Comparison of ENCODE assay signal across 8 cellular contexts in the genomic region with DNA sequence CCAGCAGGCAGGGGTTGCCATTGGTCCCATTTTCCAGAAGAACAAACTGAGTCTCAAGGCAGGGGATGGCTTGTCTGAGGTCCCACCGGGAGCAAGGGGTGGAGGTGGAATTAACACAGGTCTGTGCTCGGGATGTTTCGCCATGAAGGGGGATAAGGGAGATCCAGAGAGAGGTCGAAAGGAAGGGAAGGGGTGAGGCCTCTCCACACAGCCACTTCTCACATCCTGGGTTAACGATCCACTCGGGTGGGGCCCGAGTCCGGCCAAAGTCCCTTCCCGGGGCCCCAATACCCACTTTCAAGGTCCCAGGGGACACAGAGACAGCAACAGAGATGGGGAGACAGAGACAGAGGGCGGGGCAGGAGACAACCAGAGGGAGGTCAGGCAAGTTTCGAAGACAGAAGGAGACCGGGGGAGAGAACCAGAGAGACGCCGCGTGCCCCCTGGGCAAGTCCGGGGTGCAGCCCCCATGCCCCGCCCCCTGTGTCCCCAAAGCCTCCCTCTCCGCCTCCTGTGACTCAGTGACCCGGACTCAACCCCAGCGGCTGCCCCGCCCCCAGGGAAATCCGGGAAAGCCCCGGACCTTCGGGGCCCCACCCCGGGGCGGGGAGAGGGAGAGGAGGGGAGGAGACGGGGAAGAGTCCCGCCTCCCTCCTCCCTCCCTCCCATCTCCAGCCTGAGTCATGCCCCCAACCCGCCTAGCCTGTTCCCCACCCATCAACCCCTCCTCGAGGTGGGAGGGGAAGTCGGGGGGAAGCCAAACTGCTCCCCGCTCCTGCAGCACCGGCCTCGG. TPM values are rescaled to one million over a fixed set of nuclear protein-coding genes. Genes with fewer than 3 reads are reported as not detected.
DNase-seq lines count a peak whose midpoint lies in the region; ATAC-seq, FAIRE-seq and TF ChIP-seq lines count a peak whose summit lies in the region.

No MANE protein-coding gene starts in this region.

- peaks cover 37% of the 10 kb centered on the region for H3K36me3 Mint-ChIP-seq in activated naive CD4-positive, alpha-beta T cell treated with anti-CD3 and anti-CD28 coated beads for 36 hours (ENCODE audit: low read depth)

- in situ Hi-C loops in GM13976 (cut with MboI; ENCODE audit: low sequenced_read_pairs, unreplicated experiment): no loop called here

- peaks cover 19% of the 10 kb centered on the region for H3K4me1 ChIP-seq in SJCRH30
- H3K4me1 ChIP-seq in suprapubic skin: peaks cover 85% of the 10 kb centered on the region

- H3K9me3 Mint-ChIP-seq in activated naive CD4-positive, alpha-beta T cell treated with anti-CD3 and anti-CD28 coated beads for 36 hours: no peaks in the 10 kb centered on the region

- peaks cover 56% of the 10 kb centered on the region for H3K4me1 Mint-ChIP-seq in activated naive CD4-positive, alpha-beta T cell treated with anti-CD3 and anti-CD28 coated beads for 36 hours (ENCODE audit: low read depth)

- peak; percentile 32 for ATAC-seq in HG03571 (IDR thresholded peaks at IDR 0.05; ENCODE audit: unreplicated experiment)

- H3K27ac Mint-ChIP-seq in activated naive CD4-positive, alpha-beta T cell treated with anti-CD3 and anti-CD28 coated beads for 36 hours: peak overlapping the region; percentile 95

- H3K27me3 Mint-ChIP-seq in activated naive CD4-positive, alpha-beta T cell treated with anti-CD3 and anti-CD28 coated beads for 36 hours (ENCODE audit: low read depth): no peaks in the 10 kb centered on the region

- H3K36me3 ChIP-seq in SJCRH30 (no peaks in the 10 kb centered on the region), suprapubic skin (peaks cover 6% of the 10 kb centered on the region)

- H3K4me3 ChIP-seq in SJCRH30 (peak overlapping the region; percentile 75), suprapubic skin (peak overlapping the region; percentile 70)

- intact Hi-C loops in activated naive CD4-positive, alpha-beta T cell treated with anti-CD3 and anti-CD28 coated beads for 36 hours (cut with micrococcal nuclease): loop anchor here (1.0 to 5.0 kb wide), 2 partner anchors 23 to 430 kb away; partner anchors contain the start of genes BLOC1S3 and TRAPPC6A

- H3K9me3 ChIP-seq in SJCRH30 (replicated peaks) (no peaks in the 10 kb centered on the region), suprapubic skin (no peaks in the 10 kb centered on the region)

- no peak for TF ChIP-seq EP300 in suprapubic skin (IDR thresholded peaks at IDR 0.05)

- peak overlapping the region; percentile 95 for H3K27ac ChIP-seq in 22Rv1
- peak overlapping the region; percentile 63 for H3K27ac ChIP-seq in SJCRH30
- peak overlapping the region; percentile 96 for H3K27ac ChIP-seq in suprapubic skin

- FAIRE-seq in frontal cortex (lab: Jason Lieb, UNC): no peak

- H3K4me3 Mint-ChIP-seq in activated naive CD4-positive, alpha-beta T cell treated with anti-CD3 and anti-CD28 coated beads for 36 hours: peak overlapping the region; percentile 87

- H3K27me3 ChIP-seq in SJCRH30 (no peaks in the 10 kb centered on the region), suprapubic skin (no peaks in the 10 kb centered on the region)

- CTCF ChIA-PET in activated naive CD4-positive, alpha-beta T cell treated with anti-CD3 and anti-CD28 coated beads for 36 hours (lab: Charles Lee): no interaction called here

- TF ChIP-seq CTCF in 22Rv1 (IDR thresholded peaks at IDR 0.05) (no peak), GM13976 (IDR thresholded peaks at IDR 0.05; ENCODE audit: borderline replicate concordance, control extremely low read depth, extremely low read depth, insufficient read depth, missing control alignments) (no peak), suprapubic skin (IDR thresholded peaks at IDR 0.05) (no peak)

- TF ChIP-seq POLR2A in suprapubic skin (IDR thresholded peaks at IDR 0.05): no peak

- WGBS in suprapubic skin: 10% methylated on average over 17 of the region's 34 CpGs

- DNase-seq in GM13976 (ENCODE audit: low spot score) (peak; percentile 91), SJCRH30 (peak; percentile 94 to 95), frontal cortex (ENCODE audit: low spot score in 2 of 2) (peak; percentile 64 to 91), nucleus accumbens (lab: John Stamatoyannopoulos, UW) (peak in 49 of 56 donors; percentile 5 to 84 (median 37)), suprapubic skin (ENCODE audit: low spot score in 2 of 2) (peak; percentile 97)
- DNase-seq in activated naive CD4-positive, alpha-beta T cell treated with anti-CD3 and anti-CD28 coated beads for 36 hours: peak; percentile 97

RNA-seq across cellular contexts. Expression of gene BCL3, which starts 1.4 kb away (rescaled TPM):
- total RNA-seq in SJCRH30 (2014; rRNA removed; shearing (Covaris generic)): 7.3 and 10.0 TPM in 2 replicates
- 100 to 1,000 TPM in 1 of 2 experiments, 10 to 100 TPM in 1; 92.5 to 104 TPM for total RNA-seq in activated naive CD4-positive, alpha-beta T cell treated with anti-CD3 and anti-CD28 coated beads for 36 hours
- total RNA-seq in frontal cortex (0.41 TPM), suprapubic skin (10 to 100 TPM; 13.9 to 29.1 (median 17.9) TPM)

RNA-seq across cellular contexts. Expression of gene CBLC, which starts 30.5 kb away (rescaled TPM):
- not detected in 2 replicates for total RNA-seq in SJCRH30 (2014; rRNA removed; shearing (Covaris generic))
- not detected for total RNA-seq in activated naive CD4-positive, alpha-beta T cell treated with anti-CD3 and anti-CD28 coated beads for 36 hours
- total RNA-seq in frontal cortex (not detected), suprapubic skin (10 to 100 TPM; 60.4 to 94.4 (median 65.7) TPM)

RNA-seq across cellular contexts. Expression of gene CEACAM16, which starts 48.2 kb away (rescaled TPM):
- total RNA-seq in SJCRH30 (2014; rRNA removed; shearing (Covaris generic)): 0.18 and 0.73 TPM in 2 replicates
- not detected for total RNA-seq in activated naive CD4-positive, alpha-beta T cell treated with anti-CD3 and anti-CD28 coated beads for 36 hours
- not detected for total RNA-seq in frontal cortex
- total RNA-seq in suprapubic skin: not detected

Comparison
In these comparisons a context has a peak if more than half of its experiments do, and no peak if none do; other contexts are left out.
1. Peak in every context shown above with its lines: DNase-seq, ATAC-seq, H3K4me3 ChIP-seq and H3K27ac ChIP-seq.
2. DNase-seq: peak in every context shown above with its lines; median percentile 97 in activated naive CD4-positive, alpha-beta T cell treated with anti-CD3 and anti-CD28 coated beads for 36 hours; 97 in suprapubic skin; 94 in SJCRH30; 91 in GM13976; 78 in frontal cortex; 37 in nucleus accumbens.
3. RNA of gene CBLC, which starts 30.5 kb away (total RNA-seq): 60.4 to 94.4 TPM in suprapubic skin; not detected in activated naive CD4-positive, alpha-beta T cell treated with anti-CD3 and anti-CD28 coated beads for 36 hours, not detected in SJCRH30 and not detected in frontal cortex (single experiment); every median in the first group is over 10 times any median in the second.